Comparison of ENCODE assay signal across 27 cellular contexts in genomic region chr10:124180044-124180745, GRCh38.
"Had no signal": no experiment of that assay in that cellular context is flagged by ENCODE, and none has a peak within 500 bp of the region (broad histone marks: within the 10 kb centered on the region; RNA-seq: fewer than 3 reads in every experiment).

No MANE protein-coding gene starts in this region.

- H3K4me1 Mint-ChIP-seq: activated naive CD4-positive, alpha-beta T cell treated with anti-CD3 and anti-CD28 coated beads, Interleukin-2, amount 50 U/mL, for 24 hours had no signal

- H3K4me1 ChIP-seq: body of pancreas, Peyer's patch, SJCRH30 had no signal

- H3K9me3 ChIP-seq: body of pancreas, Peyer's patch, SJCRH30 had no signal

- H3K27ac Mint-ChIP-seq: activated CD8-positive, alpha-beta T cell treated with anti-CD3 and anti-CD28 coated beads for 36 hours; activated naive CD4-positive, alpha-beta T cell treated with anti-CD3 and anti-CD28 coated beads, Interleukin-2, amount 50 U/mL, for 24 hours; activated T-cell treated with anti-CD3 and anti-CD28 coated beads, Interleukin-2, amount 50 U/mL, for 24 hours; activated T-helper 1 cell treated with anti-CD3 and anti-CD28 coated beads, Interleukin-12 subunit alpha, Interleukin-12 subunit beta, Interleukin-2, Interleukin-4 antibody, amounts not matched to agents 30 ng/mL and 10 ng/mL and 1 ng/mL, durations not matched to agents 14 hours and 24 hours and 36 hours; T-helper 1 cell treated with Interleukin-12 subunit alpha and Interleukin-12 subunit beta and Interleukin-4 antibody, amounts not matched to agents 30 μg/mL and 1 μg/mL, for 36 hours had no signal

- H3K36me3 ChIP-seq: Peyer's patch, SJCRH30 had no signal

- FAIRE-seq: bronchial epithelial cell had no signal

- H3K27me3 ChIP-seq: body of pancreas, Peyer's patch, SJCRH30 had no signal

- H3K27me3 Mint-ChIP-seq: activated CD8-positive, alpha-beta T cell treated with anti-CD3 and anti-CD28 coated beads for 36 hours; activated naive CD4-positive, alpha-beta T cell treated with anti-CD3 and anti-CD28 coated beads, Interleukin-2, amount 50 U/mL, for 24 hours had no signal

- H3K27ac ChIP-seq: body of pancreas, Peyer's patch, RWPE1, SJCRH30 had no signal

- H3K9me3 Mint-ChIP-seq: activated CD8-positive, alpha-beta T cell treated with anti-CD3 and anti-CD28 coated beads for 36 hours; activated naive CD4-positive, alpha-beta T cell treated with anti-CD3 and anti-CD28 coated beads, Interleukin-2, amount 50 U/mL, for 24 hours; activated T-cell treated with anti-CD3 and anti-CD28 coated beads, Interleukin-2, amount 50 U/mL, for 24 hours; activated T-helper 1 cell treated with anti-CD3 and anti-CD28 coated beads, Interleukin-12 subunit alpha, Interleukin-12 subunit beta, Interleukin-2, Interleukin-4 antibody, amounts not matched to agents 30 ng/mL and 10 ng/mL and 1 ng/mL, durations not matched to agents 14 hours and 24 hours and 36 hours; T-helper 1 cell treated with Interleukin-12 subunit alpha and Interleukin-12 subunit beta and Interleukin-4 antibody, amounts not matched to agents 30 μg/mL and 1 μg/mL, for 36 hours had no signal

- H3K36me3 Mint-ChIP-seq: activated naive CD4-positive, alpha-beta T cell treated with anti-CD3 and anti-CD28 coated beads, Interleukin-2, amount 50 U/mL, for 24 hours had no signal

- H3K4me3 ChIP-seq: body of pancreas, Peyer's patch, SJCRH30 had no signal

- DNase-seq: activated CD4-positive, alpha-beta T cell treated with anti-CD3 and anti-CD28 coated beads for 4 hours; activated effector memory CD4-positive, alpha-beta T cell treated with Interleukin-2 at 50 U/mL for 16 hours; activated naive CD4-positive, alpha-beta T cell; activated T-cell treated with anti-CD3 and anti-CD28 coated beads, Interleukin-2, amount 50 U/mL, for 24 hours; aorta; body of pancreas; Karpas-422; MM.1S; NCI-H1105; NCI-H1436; NCI-H1694 treated with DMSO at 0.1 percent for 48 hours; NCI-H2029 treated with DMSO at 0.1 percent for 48 hours; NCI-H345; NCI-H510A; NCI-H526 treated with DMSO at 0.1 percent for 48 hours; NCI-H82; NK-92 treated with Interleukin-12 subunit alpha and Interleukin-12 subunit beta, amount 100 ng/mL, for 24 hours; Peyer's patch; Right ventricle myocardium superior; SJCRH30 had no signal

- ATAC-seq: activated CD4-positive, CD25-positive, alpha-beta regulatory T cell treated with anti-CD3 and anti-CD28 coated beads, Interleukin-2, amount 50 U/mL, for 24 hours; body of pancreas had no signal

- H3K4me3 Mint-ChIP-seq: activated CD8-positive, alpha-beta T cell treated with anti-CD3 and anti-CD28 coated beads for 36 hours; activated naive CD4-positive, alpha-beta T cell treated with anti-CD3 and anti-CD28 coated beads, Interleukin-2, amount 50 U/mL, for 24 hours; activated T-cell treated with anti-CD3 and anti-CD28 coated beads, Interleukin-2, amount 50 U/mL, for 24 hours; activated T-helper 1 cell treated with anti-CD3 and anti-CD28 coated beads, Interleukin-12 subunit alpha, Interleukin-12 subunit beta, Interleukin-2, Interleukin-4 antibody, amounts not matched to agents 30 ng/mL and 10 ng/mL and 1 ng/mL, durations not matched to agents 14 hours and 24 hours and 36 hours; T-helper 1 cell treated with Interleukin-12 subunit alpha and Interleukin-12 subunit beta and Interleukin-4 antibody, amounts not matched to agents 30 μg/mL and 1 μg/mL, for 36 hours had no signal
